ENCODE assay signal across 15 cellular contexts in genomic region chr7:108815815-108816214, GRCh38.
"Had no signal": no experiment of that assay in that cellular context is flagged by ENCODE, and none has a peak within 500 bp of the region (broad histone marks: within the 10 kb centered on the region; RNA-seq: fewer than 3 reads in every experiment).

No MANE protein-coding gene starts in this region.

- H3K27me3 Mint-ChIP-seq: dendritic cell treated with granulocyte-macrophage colony-stimulating factor and Interleukin-4, amounts not matched to agents 40 ng/mL and 50 ng/mL, for 4 days; effector memory CD8-positive, alpha-beta T cell had no signal

- DNase-seq: effector memory CD8-positive, alpha-beta T cell; foreskin melanocyte; head of caudate nucleus; mucosa of descending colon; naive thymus-derived CD8-positive, alpha-beta T cell; right cardiac atrium; small intestine; stimulated activated CD4-positive, alpha-beta T cell treated with anti-CD3 and anti-CD28 coated beads, Interleukin-12 subunit alpha, Interleukin-12 subunit beta, amount 100 ng/mL, for 4 hours; stimulated activated naive CD4-positive, alpha-beta T cell; stomach; substantia nigra had no signal

- H3K27me3 ChIP-seq: hepatocyte, stomach had no signal

- H3K27ac ChIP-seq: hepatocyte, stomach, thoracic aorta had no signal

- H3K4me3 Mint-ChIP-seq: dendritic cell treated with granulocyte-macrophage colony-stimulating factor and Interleukin-4, amounts not matched to agents 40 ng/mL and 50 ng/mL, for 4 days; effector memory CD8-positive, alpha-beta T cell; naive thymus-derived CD8-positive, alpha-beta T cell had no signal

- H3K36me3 ChIP-seq: stomach, thoracic aorta had no signal

- H3K27ac Mint-ChIP-seq: dendritic cell treated with granulocyte-macrophage colony-stimulating factor and Interleukin-4, amounts not matched to agents 40 ng/mL and 50 ng/mL, for 4 days; effector memory CD8-positive, alpha-beta T cell; naive thymus-derived CD8-positive, alpha-beta T cell had no signal

- H3K4me1 Mint-ChIP-seq: naive thymus-derived CD8-positive, alpha-beta T cell had no signal

- ATAC-seq: effector memory CD8-positive, alpha-beta T cell; left lobe of liver; mucosa of descending colon; naive thymus-derived CD8-positive, alpha-beta T cell; right cardiac atrium had no signal

- H3K36me3 Mint-ChIP-seq: naive thymus-derived CD8-positive, alpha-beta T cell had no signal

- H3K4me3 ChIP-seq: hepatocyte, mucosa of descending colon, stomach, thoracic aorta had no signal

- H3K9me3 ChIP-seq: mucosa of descending colon, stomach, thoracic aorta had no signal
